Comparison of ENCODE assay signal across 8 cellular contexts in the genomic region with DNA sequence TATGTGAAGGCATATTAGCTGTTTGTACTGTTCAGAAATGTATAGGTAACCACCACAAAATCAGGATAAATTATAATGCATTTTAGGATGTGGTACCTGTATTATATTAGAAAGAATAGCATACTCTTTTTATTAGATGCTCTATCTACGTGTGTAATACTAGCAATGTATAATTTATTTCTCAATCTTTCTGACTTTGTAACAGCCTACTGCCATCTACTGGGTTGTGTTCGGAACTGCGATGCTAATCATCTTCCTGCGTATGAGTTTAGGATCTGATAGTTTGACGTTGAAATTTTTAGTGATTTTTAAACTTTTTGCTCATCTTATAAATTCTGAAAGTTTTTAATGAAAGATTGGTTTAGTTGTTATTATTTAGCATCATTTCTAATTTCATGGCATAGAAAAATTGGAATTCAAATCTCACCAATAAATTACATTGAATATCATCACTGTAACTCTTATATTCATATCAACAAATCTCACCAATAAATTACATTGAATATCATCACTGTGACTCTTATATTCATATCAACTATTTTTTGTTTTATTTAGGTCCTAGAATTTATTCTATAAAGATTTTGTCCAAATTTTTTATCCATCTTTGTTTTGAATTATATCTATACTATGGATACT.
DNase-seq lines count a peak whose midpoint lies in the region; ATAC-seq and TF ChIP-seq lines count a peak whose summit lies in the region.

No MANE protein-coding gene starts in this region.

- ATAC-seq in HG03460 (IDR thresholded peaks at IDR 0.05; ENCODE audit: unreplicated experiment) (no peak), GM21529 (IDR thresholded peaks at IDR 0.05; ENCODE audit: unreplicated experiment) (no peak)

- H3K27ac Mint-ChIP-seq in chondrocyte (ENCODE audit: unreplicated experiment): no peak overlapping the region

- TF ChIP-seq CTCF in GM13977 (IDR thresholded peaks at IDR 0.05; ENCODE audit: extremely low read depth, insufficient read depth, missing control alignments) (peak; percentile 73), chondrocyte (IDR thresholded peaks at IDR 0.05) (peak; percentile 96)

- in situ Hi-C loops in ACHN (cut with HindIII; ENCODE audit: low pct_ligation_motif_present, low pct_unique_long_range_greater_than_20kb, low sequenced_read_pairs): no loop called here
- in situ Hi-C loops in GM13977 (cut with MboI; ENCODE audit: low pct_unique_long_range_greater_than_20kb, low sequenced_read_pairs, unreplicated experiment): no loop called here

- no peaks in the 10 kb centered on the region for H3K36me3 Mint-ChIP-seq in chondrocyte (ENCODE audit: low read depth)

- DNase-seq in ACHN (peak; percentile 42), GM13977 (ENCODE audit: low spot score) (peak; percentile 23), NCI-H345 (lab: John Stamatoyannopoulos, UW) (peak; percentile 31), chondrocyte (ENCODE audit: low spot score) (no peak), midbrain (lab: John Stamatoyannopoulos, UW) (peak; percentile 11), GM19238 (ENCODE audit: insufficient read length, low spot score) (no peak)

- H3K27me3 Mint-ChIP-seq in chondrocyte (ENCODE audit: low read depth): peaks cover 14% of the 10 kb centered on the region

- H3K4me1 Mint-ChIP-seq in chondrocyte (ENCODE audit: low read depth): no peaks in the 10 kb centered on the region

- H3K4me3 Mint-ChIP-seq in chondrocyte (ENCODE audit: unreplicated experiment): no peak overlapping the region

- H3K9me3 Mint-ChIP-seq in chondrocyte (ENCODE audit: low read depth): no peaks in the 10 kb centered on the region

Comparison
In these comparisons a context has a peak if more than half of its experiments do, and no peak if none do; other contexts are left out.
1. DNase-seq: peak in ACHN (single experiment), GM13977 (single experiment), NCI-H345 (single experiment) and midbrain (single experiment); none in chondrocyte (single experiment) and GM19238 (single experiment).